11 cellular contexts compared by ENCODE assay signal in the genomic region with DNA sequence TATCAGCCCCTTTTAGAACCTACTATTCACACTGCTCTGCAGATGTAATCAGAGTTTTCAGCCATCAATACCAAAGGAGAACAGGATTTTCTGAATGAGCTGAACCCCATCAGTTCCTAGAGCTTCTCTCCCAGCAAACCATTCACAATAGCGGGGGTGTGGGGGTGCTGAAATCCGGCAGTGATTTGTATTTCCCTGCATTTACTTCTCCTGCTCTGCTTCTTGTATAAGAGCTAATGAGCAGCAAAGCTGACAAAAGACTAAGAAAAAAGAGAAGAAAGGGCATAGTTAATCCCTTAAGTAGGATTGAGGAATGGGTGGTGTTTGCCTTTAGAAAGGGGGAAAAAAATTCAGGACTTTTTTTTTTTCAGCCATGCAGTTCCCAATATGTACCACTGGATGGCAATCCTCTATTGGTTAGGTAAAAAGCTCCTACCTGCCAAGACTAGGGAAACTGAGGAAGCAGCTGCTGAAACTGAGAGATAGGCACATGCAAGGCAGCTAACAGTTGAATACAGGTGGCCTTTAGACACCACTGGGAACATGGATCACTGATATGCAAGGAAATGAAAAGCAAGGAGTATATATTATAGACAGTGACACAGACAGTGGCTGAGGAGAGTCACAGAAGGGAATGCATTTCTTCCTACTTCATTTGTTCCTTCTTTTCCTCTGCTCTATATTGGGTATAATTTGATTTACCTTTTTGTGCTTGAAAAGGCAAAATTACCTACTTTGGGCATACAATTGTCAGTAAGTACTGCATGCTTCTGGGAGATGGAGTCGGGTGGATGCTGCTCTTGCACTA.
DNase-seq lines count a peak whose midpoint lies in the region; ATAC-seq and TF ChIP-seq lines count a peak whose summit lies in the region.
"Had no signal": no experiment of that assay in that cellular context is flagged by ENCODE, and none has a peak within 500 bp of the region (broad histone marks: within the 10 kb centered on the region; RNA-seq: fewer than 3 reads in every experiment).

No MANE protein-coding gene starts in this region.

- H3K9me3 ChIP-seq in upper lobe of left lung: no peaks in the 10 kb centered on the region
- H3K9me3 ChIP-seq: suprapubic skin had no signal

- TF ChIP-seq EP300 in Ishikawa (IDR thresholded peaks at IDR 0.05; ENCODE audit: borderline replicate concordance) (no peak), upper lobe of left lung (IDR thresholded peaks at IDR 0.05) (no peak)

- H3K27ac Mint-ChIP-seq in chondrocyte (ENCODE audit: unreplicated experiment) (no peak overlapping the region), nephron progenitor cell (no peak overlapping the region)

- TF ChIP-seq POLR2A in upper lobe of left lung (IDR thresholded peaks at IDR 0.05): no peak

- H3K4me1 Mint-ChIP-seq in chondrocyte (ENCODE audit: low read depth) (no peaks in the 10 kb centered on the region), nephron progenitor cell (peaks cover 78% of the 10 kb centered on the region)

- ATAC-seq in upper lobe of left lung (ENCODE audit: low FRiP score in 2 of 2): no peak
- no peak for ATAC-seq in HG03135 (IDR thresholded peaks at IDR 0.05; ENCODE audit: unreplicated experiment)
- no peak for ATAC-seq in HG02938 (IDR thresholded peaks at IDR 0.05; ENCODE audit: unreplicated experiment)

- no peaks in the 10 kb centered on the region for H3K27me3 Mint-ChIP-seq in chondrocyte (ENCODE audit: low read depth)
- peaks cover 3% of the 10 kb centered on the region for H3K27me3 Mint-ChIP-seq in nephron progenitor cell (ENCODE audit: low read depth, poor library complexity)

- H3K36me3 ChIP-seq in upper lobe of left lung: no peaks in the 10 kb centered on the region
- H3K36me3 ChIP-seq: suprapubic skin had no signal

- H3K4me3 ChIP-seq in upper lobe of left lung: no peak overlapping the region
- H3K4me3 ChIP-seq: skin epidermis, suprapubic skin had no signal

- no peaks in the 10 kb centered on the region for H3K9me3 Mint-ChIP-seq in chondrocyte (ENCODE audit: low read depth)
- no peaks in the 10 kb centered on the region for H3K9me3 Mint-ChIP-seq in nephron progenitor cell

- TF ChIP-seq CTCF in chondrocyte (IDR thresholded peaks at IDR 0.05) (peak; percentile 89), nephron progenitor cell (IDR thresholded peaks at IDR 0.05) (peak; percentile 85), upper lobe of left lung (IDR thresholded peaks at IDR 0.05) (peak in 3 of 6 experiments; percentile 19 to 27 (median 21))

- peak; percentile 58 for TF ChIP-seq RAD21 in Ishikawa (IDR thresholded peaks at IDR 0.05; ENCODE audit: low read depth)

- no peak overlapping the region for H3K27ac ChIP-seq in upper lobe of left lung
- H3K27ac ChIP-seq: skin epidermis, suprapubic skin had no signal

- WGBS in upper lobe of left lung, 2 donors: 85 to 89% methylated on average over 3 of the region's 3 CpGs

- in situ Hi-C loops in G401 (cut with HindIII; ENCODE audit: low sequenced_read_pairs): loop anchor here (25.0 kb wide), 1 partner anchor 197 kb away; no protein-coding TSS in a partner anchor

- no peaks in the 10 kb centered on the region for H3K4me1 ChIP-seq in upper lobe of left lung
- H3K4me1 ChIP-seq: suprapubic skin had no signal

- DNase-seq in GM03348 (ENCODE audit: low spot score) (peak; percentile 7), chondrocyte (ENCODE audit: low spot score) (no peak), nephron progenitor cell (no peak), upper lobe of left lung (no peak), G401 (ENCODE audit: low spot score) (no peak)
- DNase-seq: activated T-cell treated with anti-CD3 and anti-CD28 coated beads, Interleukin-2, amount 50 U/mL, for 48 hours had no signal

- H3K36me3 Mint-ChIP-seq in chondrocyte (ENCODE audit: low read depth): no peaks in the 10 kb centered on the region
- no peaks in the 10 kb centered on the region for H3K36me3 Mint-ChIP-seq in nephron progenitor cell (ENCODE audit: low read depth)

- no peaks in the 10 kb centered on the region for H3K27me3 ChIP-seq in upper lobe of left lung
- H3K27me3 ChIP-seq: suprapubic skin had no signal

- H3K4me3 Mint-ChIP-seq in chondrocyte (ENCODE audit: unreplicated experiment) (no peak overlapping the region), nephron progenitor cell (no peak overlapping the region)

TF ChIP-seq in Ishikawa, 13 proteins besides CTCF, POLR2A, EP300 and RAD21:
- TF ChIP-seq, protein P1, sequence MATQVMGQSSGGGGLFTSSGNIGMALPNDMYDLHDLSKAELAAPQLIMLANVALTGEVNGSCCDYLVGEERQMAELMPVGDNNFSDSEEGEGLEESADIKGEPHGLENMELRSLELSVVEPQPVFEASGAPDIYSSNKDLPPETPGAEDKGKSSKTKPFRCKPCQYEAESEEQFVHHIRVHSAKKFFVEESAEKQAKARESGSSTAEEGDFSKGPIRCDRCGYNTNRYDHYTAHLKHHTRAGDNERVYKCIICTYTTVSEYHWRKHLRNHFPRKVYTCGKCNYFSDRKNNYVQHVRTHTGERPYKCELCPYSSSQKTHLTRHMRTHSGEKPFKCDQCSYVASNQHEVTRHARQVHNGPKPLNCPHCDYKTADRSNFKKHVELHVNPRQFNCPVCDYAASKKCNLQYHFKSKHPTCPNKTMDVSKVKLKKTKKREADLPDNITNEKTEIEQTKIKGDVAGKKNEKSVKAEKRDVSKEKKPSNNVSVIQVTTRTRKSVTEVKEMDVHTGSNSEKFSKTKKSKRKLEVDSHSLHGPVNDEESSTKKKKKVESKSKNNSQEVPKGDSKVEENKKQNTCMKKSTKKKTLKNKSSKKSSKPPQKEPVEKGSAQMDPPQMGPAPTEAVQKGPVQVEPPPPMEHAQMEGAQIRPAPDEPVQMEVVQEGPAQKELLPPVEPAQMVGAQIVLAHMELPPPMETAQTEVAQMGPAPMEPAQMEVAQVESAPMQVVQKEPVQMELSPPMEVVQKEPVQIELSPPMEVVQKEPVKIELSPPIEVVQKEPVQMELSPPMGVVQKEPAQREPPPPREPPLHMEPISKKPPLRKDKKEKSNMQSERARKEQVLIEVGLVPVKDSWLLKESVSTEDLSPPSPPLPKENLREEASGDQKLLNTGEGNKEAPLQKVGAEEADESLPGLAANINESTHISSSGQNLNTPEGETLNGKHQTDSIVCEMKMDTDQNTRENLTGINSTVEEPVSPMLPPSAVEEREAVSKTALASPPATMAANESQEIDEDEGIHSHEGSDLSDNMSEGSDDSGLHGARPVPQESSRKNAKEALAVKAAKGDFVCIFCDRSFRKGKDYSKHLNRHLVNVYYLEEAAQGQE (IDR thresholded peaks at IDR 0.05; ENCODE audit: low read depth): no peak
- TF ChIP-seq, protein P2, sequence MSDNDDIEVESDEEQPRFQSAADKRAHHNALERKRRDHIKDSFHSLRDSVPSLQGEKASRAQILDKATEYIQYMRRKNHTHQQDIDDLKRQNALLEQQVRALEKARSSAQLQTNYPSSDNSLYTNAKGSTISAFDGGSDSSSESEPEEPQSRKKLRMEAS (IDR thresholded peaks at IDR 0.05): no peak
- TF ChIP-seq NFIC (IDR thresholded peaks at IDR 0.05) (no peak), USF1 (IDR thresholded peaks at IDR 0.05) (no peak), FOXM1 (IDR thresholded peaks at IDR 0.05; ENCODE audit: borderline replicate concordance, low read depth) (no peak), CREB1 (IDR thresholded peaks at IDR 0.05; ENCODE audit: low read depth) (no peak), YY1 (IDR thresholded peaks at IDR 0.05; ENCODE audit: low read depth) (no peak), CEBPB (IDR thresholded peaks at IDR 0.05) (no peak)
